In the genomic region with DNA sequence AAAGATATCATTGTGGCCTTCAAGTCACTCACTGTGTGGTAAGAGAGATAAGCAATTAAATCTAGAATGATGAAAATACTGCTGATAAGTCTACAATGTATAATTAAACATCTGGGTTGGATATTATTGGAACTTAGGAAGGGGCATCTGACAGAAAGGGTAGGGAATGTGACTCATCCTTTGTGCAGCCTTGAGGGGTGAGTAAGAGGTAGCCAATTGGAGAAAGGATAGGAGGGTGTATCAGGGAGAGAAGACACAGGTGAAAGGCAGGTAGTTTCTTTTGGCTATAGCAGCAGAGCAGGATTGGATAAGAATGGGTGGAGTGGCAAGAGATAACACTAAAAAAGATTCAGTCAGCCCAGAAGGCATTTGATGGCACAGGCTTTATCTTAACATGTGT, we compare ENCODE assay signal across 18 cellular contexts.
A peak's percentile ranks its signal among the peaks of the same experiment; 100 is the strongest.
DNase-seq lines count a peak whose midpoint lies in the region; ATAC-seq and TF ChIP-seq lines count a peak whose summit lies in the region.
"Had no signal": no experiment of that assay in that cellular context is flagged by ENCODE, and none has a peak within 500 bp of the region (broad histone marks: within the 10 kb centered on the region; RNA-seq: fewer than 3 reads in every experiment).

No MANE protein-coding gene starts in this region.

- no peaks in the 10 kb centered on the region for H3K36me3 ChIP-seq in HEK293 (ENCODE audit: control insufficient read depth in 2 of 2, insufficient read depth in 1 of 2, low read length in 2 of 2)
- H3K36me3 ChIP-seq in RWPE2 (ENCODE audit: low read depth): no peaks in the 10 kb centered on the region
- H3K36me3 ChIP-seq: BE2C, HAP-1 had no signal

- CTCF ChIA-PET in HEK293 (lab: Yijun Ruan, JAX): interaction anchor here (1.5 kb wide), 1 partner anchor 65 kb away, joined by 4 read pairs; no protein-coding TSS in a partner anchor

- no peak for TF ChIP-seq CTCF in HEK293 (tag by site-specific recombination; IDR thresholded peaks at IDR 0.05)
- no peak for TF ChIP-seq CTCF in RWPE2 (IDR thresholded peaks at IDR 0.05; ENCODE audit: poor library complexity, severe bottlenecking)
- TF ChIP-seq CTCF in foreskin keratinocyte (conservative IDR thresholded peaks at IDR 0.05): no peak

- no peaks in the 10 kb centered on the region for H3K4me1 ChIP-seq in HEK293 (ENCODE audit: control insufficient read depth, insufficient read depth, low read length)
- H3K4me1 ChIP-seq in RWPE2 (ENCODE audit: insufficient read depth, poor library complexity, severe bottlenecking): no peaks in the 10 kb centered on the region
- no peaks in the 10 kb centered on the region for H3K4me1 ChIP-seq in foreskin keratinocyte
- H3K4me1 ChIP-seq: A549, BE2C, HAP-1 had no signal

- H3K9me3 ChIP-seq in HEK293 (ENCODE audit: control insufficient read depth, insufficient read depth, low read depth, low read length) (no peaks in the 10 kb centered on the region), RWPE2 (ENCODE audit: severe bottlenecking) (no peaks in the 10 kb centered on the region)
- H3K9me3 ChIP-seq: A549, BE2C, HAP-1 had no signal

- POLR2A ChIA-PET in HEK293 (lab: Yijun Ruan, JAX): no interaction called here

- DNase-seq in M059J (ENCODE audit: low read depth) (peak; percentile 25), RWPE2 (ENCODE audit: low spot score) (no peak), foreskin keratinocyte (peak in 1 of 2 donors; percentile 39), mucosa of gallbladder (ENCODE audit: low spot score) (no peak), GM03348 (ENCODE audit: low spot score) (no peak)
- DNase-seq in stimulated activated naive CD4-positive, alpha-beta T cell (lab: John Stamatoyannopoulos, UW): no peak
- DNase-seq: BE2C; CD8-positive, alpha-beta T cell; COR-L47; DMS153; GOT3; HFFc6 had no signal

- H3K27ac ChIP-seq in HEK293 (ENCODE audit: extremely low read depth, low read depth, low read length): no peak overlapping the region
- H3K27ac ChIP-seq in RWPE2 (ENCODE audit: poor library complexity, severe bottlenecking): no peak overlapping the region
- H3K27ac ChIP-seq in foreskin keratinocyte: no peak overlapping the region
- H3K27ac ChIP-seq: A549, C4-2B had no signal

- ATAC-seq in RWPE2 (ENCODE audit: low read depth) (peak; percentile 64; the same call in 2 of the 3 replicates), foreskin keratinocyte (peak; percentile 90), GM18867 (IDR thresholded peaks at IDR 0.05; ENCODE audit: unreplicated experiment) (no peak)
- ATAC-seq: A549; CD8-positive, alpha-beta T cell; GM12878 had no signal

- H3K4me3 ChIP-seq in HEK293 (ENCODE audit: low read depth, low read length): no peak overlapping the region
- no peak overlapping the region for H3K4me3 ChIP-seq in RWPE2 (ENCODE audit: severe bottlenecking)
- H3K4me3 ChIP-seq: A549, GM12878, HAP-1 had no signal

- H3K27me3 ChIP-seq in RWPE2 (ENCODE audit: insufficient read depth, poor library complexity, severe bottlenecking) (no peaks in the 10 kb centered on the region), foreskin keratinocyte (no peaks in the 10 kb centered on the region)
- H3K27me3 ChIP-seq: BE2C had no signal

TF ChIP-seq in HEK293, 187 proteins besides CTCF, POLR2A, EP300 and RAD21:
- 0 out of 2 replicates have a peak, but pooled peaks have one; percentile 45 for TF ChIP-seq PRDM1 (tag by site-specific recombination; IDR thresholded peaks at IDR 0.05)
- TF ChIP-seq, protein P1, sequence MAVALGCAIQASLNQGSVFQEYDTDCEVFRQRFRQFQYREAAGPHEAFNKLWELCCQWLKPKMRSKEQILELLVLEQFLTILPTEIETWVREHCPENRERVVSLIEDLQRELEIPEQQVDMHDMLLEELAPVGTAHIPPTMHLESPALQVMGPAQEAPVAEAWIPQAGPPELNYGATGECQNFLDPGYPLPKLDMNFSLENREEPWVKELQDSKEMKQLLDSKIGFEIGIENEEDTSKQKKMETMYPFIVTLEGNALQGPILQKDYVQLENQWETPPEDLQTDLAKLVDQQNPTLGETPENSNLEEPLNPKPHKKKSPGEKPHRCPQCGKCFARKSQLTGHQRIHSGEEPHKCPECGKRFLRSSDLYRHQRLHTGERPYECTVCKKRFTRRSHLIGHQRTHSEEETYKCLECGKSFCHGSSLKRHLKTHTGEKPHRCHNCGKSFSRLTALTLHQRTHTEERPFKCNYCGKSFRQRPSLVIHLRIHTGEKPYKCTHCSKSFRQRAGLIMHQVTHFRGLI (tag by site-specific recombination; IDR thresholded peaks at IDR 0.05): no peak
